Comparison of ENCODE assay signal across 8 cellular contexts in genomic region chr17:8375738-8376259, GRCh38. TPM values are rescaled to one million over a fixed set of nuclear protein-coding genes. Genes with fewer than 3 reads are reported as not detected.
DNase-seq lines count a peak whose midpoint lies in the region; ATAC-seq, FAIRE-seq and TF ChIP-seq lines count a peak whose summit lies in the region.

No MANE protein-coding gene starts in this region.

- POLR2A ChIA-PET in activated CD4-positive, alpha-beta T cell treated with anti-CD3 and anti-CD28 coated beads for 36 hours (lab: Charles Lee): interaction anchor here (0.6 to 1.7 kb wide), 4 partner anchors 49 to 543 kb away, joined by 3 to 6 read pairs (median 3); partner anchors contain the start of gene SLC25A35
- POLR2A ChIA-PET in endothelial cell of umbilical vein (lab: Charles Lee): interaction anchor here (1.0 to 2.9 kb wide), 6 partner anchors 15 to 128 kb away, joined by 3 to 21 read pairs (median 4); partner anchors contain the start of genes CTC1 and RANGRF
- POLR2A ChIA-PET in naive thymus-derived CD4-positive, alpha-beta T cell (lab: Charles Lee): interaction anchor here (0.6 to 1.6 kb wide), 6 partner anchors 18 to 1246 kb away, joined by 3 to 6 read pairs (median 3); no protein-coding TSS in a partner anchor

- peak overlapping the region; percentile 82 for H3K4me2 ChIP-seq in endothelial cell of umbilical vein (ENCODE audit: insufficient read depth, low read length)

- FAIRE-seq in endothelial cell of umbilical vein (lab: Jason Lieb, UNC): no peak

- ATAC-seq in activated CD4-positive, alpha-beta T cell treated with anti-CD3 and anti-CD28 coated beads for 36 hours: peak; percentile 2
- peak; percentile 32 for ATAC-seq in RWPE2 (ENCODE audit: low read depth)
- ATAC-seq in naive thymus-derived CD4-positive, alpha-beta T cell: no peak
- no peak for ATAC-seq in GM21447 (IDR thresholded peaks at IDR 0.05; ENCODE audit: unreplicated experiment)

- CTCF ChIA-PET in activated CD4-positive, alpha-beta T cell treated with anti-CD3 and anti-CD28 coated beads for 36 hours (lab: Charles Lee): interaction anchor here (0.7 to 2.0 kb wide), 11 partner anchors 22 to 366 kb away, joined by 3 to 5 read pairs (median 4); no protein-coding TSS in a partner anchor
- CTCF ChIA-PET in endothelial cell of umbilical vein (lab: Charles Lee): interaction anchor here (1.1 to 3.3 kb wide), 6 partner anchors 15 to 75 kb away, joined by 3 to 39 read pairs (median 12); no protein-coding TSS in a partner anchor
- CTCF ChIA-PET in naive thymus-derived CD4-positive, alpha-beta T cell (lab: Charles Lee): interaction anchor here (0.5 to 1.9 kb wide), 4 partner anchors 35 to 898 kb away, joined by 3 to 7 read pairs (median 3); no protein-coding TSS in a partner anchor

- H3K36me3 ChIP-seq in RWPE2 (ENCODE audit: low read depth): peaks cover 40% of the 10 kb centered on the region
- H3K36me3 ChIP-seq in endothelial cell of umbilical vein (ENCODE audit: control insufficient read depth in 2 of 2, extremely low read depth in 1 of 2, insufficient read depth in 2 of 2, low read length in 2 of 2): peaks cover 17 to 25% of the 10 kb centered on the region in 2 experiments
- H3K36me3 ChIP-seq in naive thymus-derived CD4-positive, alpha-beta T cell (ENCODE audit: control insufficient read depth in 2 of 3, insufficient read depth in 3 of 3, low read length in 3 of 3): peaks cover 22 to 44% (median 34%) of the 10 kb centered on the region in 3 experiments

- no peaks in the 10 kb centered on the region for H3K9me1 ChIP-seq in endothelial cell of umbilical vein (replicated peaks; ENCODE audit: control insufficient read depth, extremely low read depth, insufficient read depth, low read length)

- TF ChIP-seq POLR2A in endothelial cell of umbilical vein (IDR thresholded peaks at IDR 0.05; ENCODE audit: low read depth, low read length): no peak

- H4K20me1 ChIP-seq in endothelial cell of umbilical vein (replicated peaks; ENCODE audit: control insufficient read depth, extremely low read depth, insufficient read depth, low read length): no peaks in the 10 kb centered on the region

- intact Hi-C loops in activated CD4-positive, alpha-beta T cell treated with anti-CD3 and anti-CD28 coated beads for 36 hours (cut with DNase I, micrococcal nuclease): loop anchor here (1.0 to 10.0 kb wide), 6 partner anchors 81 to 443 kb away; partner anchors contain the start of genes CNTROB (in 1 of the 2), MYH10 (in 1 of the 2), PFAS (in 1 of the 2) and RANGRF (in 1 of the 2)
- intact Hi-C loops in endothelial cell of umbilical vein (cut with micrococcal nuclease): loop anchor here (1.0 kb wide), 3 partner anchors 15 to 65 kb away; partner anchors contain the start of gene ARHGEF15
- intact Hi-C loops in naive thymus-derived CD4-positive, alpha-beta T cell (cut with micrococcal nuclease): loop anchor here in 1 of 2 donors (1.0 kb wide), 1 partner anchor 128 kb away; no protein-coding TSS in a partner anchor

- BruUV-seq in endothelial cell of umbilical vein (replicated peaks; lab: Mats Ljungman, UMichigan): TSS peak; percentile 68

- no peaks in the 10 kb centered on the region for H3K9me3 Mint-ChIP-seq in activated CD4-positive, alpha-beta T cell treated with anti-CD3 and anti-CD28 coated beads for 36 hours (ENCODE audit: low read depth)
- no peaks in the 10 kb centered on the region for H3K9me3 Mint-ChIP-seq in naive thymus-derived CD4-positive, alpha-beta T cell

- H3K27ac ChIP-seq in RWPE2 (ENCODE audit: poor library complexity, severe bottlenecking) (peak overlapping the region; percentile 89), endothelial cell of umbilical vein (ENCODE audit: insufficient read depth, low read depth, low read length) (peak overlapping the region; percentile 75)
- peak overlapping the region; percentile 80 for H3K27ac ChIP-seq in naive thymus-derived CD4-positive, alpha-beta T cell (ENCODE audit: low read depth, low read length)

- TF ChIP-seq CTCF in RWPE2 (IDR thresholded peaks at IDR 0.05; ENCODE audit: poor library complexity, severe bottlenecking) (no peak), endothelial cell of umbilical vein (IDR thresholded peaks at IDR 0.05; ENCODE audit: extremely low read depth in 1 of 2, insufficient read depth in 1 of 2, low read depth in 1 of 2, low read length in 2 of 2) (no peak)

- H3K4me3 ChIP-seq in RWPE2 (ENCODE audit: severe bottlenecking): peak overlapping the region; percentile 44
- peak overlapping the region; percentile 45 to 71 (median 64) for H3K4me3 ChIP-seq in endothelial cell of umbilical vein (replicated peaks in 1 of 3; ENCODE audit: insufficient read depth in 1 of 3, low read depth in 1 of 3, low read length in 3 of 3)
- H3K4me3 ChIP-seq in naive thymus-derived CD4-positive, alpha-beta T cell (ENCODE audit: low read length): peak overlapping the region; percentile 87

- no peak for DNase-seq in activated CD4-positive, alpha-beta T cell treated with anti-CD3 and anti-CD28 coated beads for 36 hours
- DNase-seq in activated CD4-positive, alpha-beta T cell treated with anti-CD3 and anti-CD28 coated beads, Interleukin-2, amount 50 U/mL, for 1 hour: no peak
- DNase-seq in RWPE2 (ENCODE audit: low spot score): no peak
- no peak for DNase-seq in endothelial cell of umbilical vein (ENCODE audit: low read depth, low spot score)
- DNase-seq in naive thymus-derived CD4-positive, alpha-beta T cell: peak in 1 of 9 donors; percentile 20
- DNase-seq in GF-D8 (lab: John Stamatoyannopoulos, UW): no peak
- DNase-seq in putamen (ENCODE audit: low spot score): no peak

- H3K27me3 ChIP-seq in RWPE2 (ENCODE audit: insufficient read depth, poor library complexity, severe bottlenecking) (no peaks in the 10 kb centered on the region), endothelial cell of umbilical vein (ENCODE audit: control insufficient read depth in 2 of 2, insufficient read depth in 2 of 2, low read length in 2 of 2) (no peaks in the 10 kb centered on the region)
- H3K27me3 ChIP-seq in naive thymus-derived CD4-positive, alpha-beta T cell (ENCODE audit: control insufficient read depth in 2 of 2, insufficient read depth in 2 of 2, low read length in 2 of 2): no peaks in the 10 kb centered on the region

- peak overlapping the region; percentile 87 for H3K27ac Mint-ChIP-seq in activated CD4-positive, alpha-beta T cell treated with anti-CD3 and anti-CD28 coated beads for 36 hours
- H3K27ac Mint-ChIP-seq in naive thymus-derived CD4-positive, alpha-beta T cell: peak overlapping the region; percentile 62 to 94 (median 92)

- H3K36me3 Mint-ChIP-seq in activated CD4-positive, alpha-beta T cell treated with anti-CD3 and anti-CD28 coated beads for 36 hours (ENCODE audit: low read depth): peaks cover 52% of the 10 kb centered on the region
- H3K36me3 Mint-ChIP-seq in naive thymus-derived CD4-positive, alpha-beta T cell: peaks cover 0 to 30% (median 25%) of the 10 kb centered on the region in 5 donors

- peaks cover 25% of the 10 kb centered on the region for H3K79me2 ChIP-seq in endothelial cell of umbilical vein (ENCODE audit: control insufficient read depth, insufficient read depth, low read length)

- H3K4me1 ChIP-seq in RWPE2 (ENCODE audit: insufficient read depth, poor library complexity, severe bottlenecking) (peaks cover 4% of the 10 kb centered on the region), endothelial cell of umbilical vein (ENCODE audit: control insufficient read depth, extremely low read depth, insufficient read depth, low read length) (peaks cover 20% of the 10 kb centered on the region)
- peaks cover 21 to 25% of the 10 kb centered on the region in 2 donors for H3K4me1 ChIP-seq in naive thymus-derived CD4-positive, alpha-beta T cell (ENCODE audit: control insufficient read depth in 2 of 2, insufficient read depth in 2 of 2, low read length in 2 of 2)

- peak overlapping the region; percentile 81 for H3K4me3 Mint-ChIP-seq in activated CD4-positive, alpha-beta T cell treated with anti-CD3 and anti-CD28 coated beads for 36 hours
- H3K4me3 Mint-ChIP-seq in naive thymus-derived CD4-positive, alpha-beta T cell: peak overlapping the region; percentile 82 to 96 (median 90)

- H3K4me1 Mint-ChIP-seq in activated CD4-positive, alpha-beta T cell treated with anti-CD3 and anti-CD28 coated beads for 36 hours: peaks cover 48% of the 10 kb centered on the region
- H3K4me1 Mint-ChIP-seq in naive thymus-derived CD4-positive, alpha-beta T cell: peaks cover 27 to 54% (median 39%) of the 10 kb centered on the region in 7 donors

- H3K9me3 ChIP-seq in RWPE2 (ENCODE audit: severe bottlenecking): no peaks in the 10 kb centered on the region
- no peaks in the 10 kb centered on the region for H3K9me3 ChIP-seq in endothelial cell of umbilical vein (replicated peaks; ENCODE audit: control insufficient read depth, insufficient read depth, low read length)
- H3K9me3 ChIP-seq in naive thymus-derived CD4-positive, alpha-beta T cell (ENCODE audit: control insufficient read depth in 2 of 3, low read length in 3 of 3): no peaks in the 10 kb centered on the region

- H3K27me3 Mint-ChIP-seq in activated CD4-positive, alpha-beta T cell treated with anti-CD3 and anti-CD28 coated beads for 36 hours: no peaks in the 10 kb centered on the region
- H3K27me3 Mint-ChIP-seq in naive thymus-derived CD4-positive, alpha-beta T cell: no peaks in the 10 kb centered on the region

- dilution Hi-C loops in endothelial cell of umbilical vein (cut with MboI; ENCODE audit: extremely low pct_ligation_motif_present, low sequenced_read_pairs): no loop called here

- peak overlapping the region; percentile 78 for H3K9ac ChIP-seq in endothelial cell of umbilical vein (replicated peaks; ENCODE audit: extremely low read depth, insufficient read depth, low read length)

- H2AFZ ChIP-seq in endothelial cell of umbilical vein (ENCODE audit: low read depth, low read length): no peak overlapping the region

RNA-seq across cellular contexts. Expression of gene RPL26, which starts 7.2 kb away (rescaled TPM):
- total RNA-seq in activated CD4-positive, alpha-beta T cell treated with anti-CD3 and anti-CD28 coated beads for 36 hours: 1,000 to 10,000 TPM; 3,064 to 3,721 TPM
- total RNA-seq in endothelial cell of umbilical vein: 1,739 and 1,805 TPM in 2 replicates
- 1,647 and 2,229 TPM in 2 replicates for polyA plus RNA-seq in endothelial cell of umbilical vein
- polyA plus RNA-seq in endothelial cell of umbilical vein (2011; cell fraction: cytosol; rRNA removed): 4,690 and 4,845 TPM in 2 replicates
- polyA plus RNA-seq in endothelial cell of umbilical vein (2011; cell fraction: nucleus; rRNA removed): 903 and 1,219 TPM in 2 replicates
- 4,011 and 4,836 TPM in 2 replicates for polyA plus RNA-seq in endothelial cell of umbilical vein (2012)
- 754 and 865 TPM in 2 replicates for polyA minus RNA-seq in endothelial cell of umbilical vein
- polyA minus RNA-seq in endothelial cell of umbilical vein (2011; cell fraction: cytosol; rRNA and poly(A)+ RNA removed): 648 TPM
- polyA minus RNA-seq in endothelial cell of umbilical vein (2011; cell fraction: nucleus; rRNA and poly(A)+ RNA removed): 131 and 136 TPM in 2 replicates
- total RNA-seq in naive thymus-derived CD4-positive, alpha-beta T cell: 1,000 to 10,000 TPM; 2,029 to 3,298 (median 3,039) TPM
- 1,000 to 10,000 TPM; 1,965 to 2,128 TPM for polyA plus RNA-seq in naive thymus-derived CD4-positive, alpha-beta T cell

RNA-seq across cellular contexts. Expression of gene RNF222, which starts 21.8 kb away (rescaled TPM):
- total RNA-seq in activated CD4-positive, alpha-beta T cell treated with anti-CD3 and anti-CD28 coated beads for 36 hours: not detected
- total RNA-seq in endothelial cell of umbilical vein: not detected in 2 replicates
- not detected in 2 replicates for polyA plus RNA-seq in endothelial cell of umbilical vein
- polyA plus RNA-seq in endothelial cell of umbilical vein (2011; cell fraction: cytosol; rRNA removed): not detected in 2 replicates
- not detected in 2 replicates for polyA plus RNA-seq in endothelial cell of umbilical vein (2011; cell fraction: nucleus; rRNA removed)
- not detected in 2 replicates for polyA plus RNA-seq in endothelial cell of umbilical vein (2012)
- not detected in 2 replicates for polyA minus RNA-seq in endothelial cell of umbilical vein
- not detected for polyA minus RNA-seq in endothelial cell of umbilical vein (2011; cell fraction: cytosol; rRNA and poly(A)+ RNA removed)
- polyA minus RNA-seq in endothelial cell of umbilical vein (2011; cell fraction: nucleus; rRNA and poly(A)+ RNA removed): not detected in 2 replicates
- 1 to 10 TPM in 1 of 5 experiments, under 1 TPM in 3, not detected in 1; 0.13 to 1.7 (median 0.52) TPM for total RNA-seq in naive thymus-derived CD4-positive, alpha-beta T cell
- under 1 TPM; 0.16 to 0.35 TPM for polyA plus RNA-seq in naive thymus-derived CD4-positive, alpha-beta T cell

RNA-seq across cellular contexts. Expression of gene ODF4, which starts 36.2 kb away (rescaled TPM):
- not detected for total RNA-seq in activated CD4-positive, alpha-beta T cell treated with anti-CD3 and anti-CD28 coated beads for 36 hours
- not detected in 2 replicates for total RNA-seq in endothelial cell of umbilical vein
- polyA plus RNA-seq in endothelial cell of umbilical vein: not detected in 2 replicates
- not detected in 2 replicates for polyA plus RNA-seq in endothelial cell of umbilical vein (2011; cell fraction: cytosol; rRNA removed)
- not detected in 2 replicates for polyA plus RNA-seq in endothelial cell of umbilical vein (2011; cell fraction: nucleus; rRNA removed)
- not detected in 2 replicates for polyA plus RNA-seq in endothelial cell of umbilical vein (2012)
- not detected in 2 replicates for polyA minus RNA-seq in endothelial cell of umbilical vein
- polyA minus RNA-seq in endothelial cell of umbilical vein (2011; cell fraction: cytosol; rRNA and poly(A)+ RNA removed): not detected
- not detected in 2 replicates for polyA minus RNA-seq in endothelial cell of umbilical vein (2011; cell fraction: nucleus; rRNA and poly(A)+ RNA removed)
- not detected for total RNA-seq in naive thymus-derived CD4-positive, alpha-beta T cell
- polyA plus RNA-seq in naive thymus-derived CD4-positive, alpha-beta T cell: not detected

RNA-seq across cellular contexts. Expression of gene NDEL1, which starts 59.9 kb away (rescaled TPM):
- 10 to 100 TPM; 51.9 to 58.6 TPM for total RNA-seq in activated CD4-positive, alpha-beta T cell treated with anti-CD3 and anti-CD28 coated beads for 36 hours
- 60.0 and 65.7 TPM in 2 replicates for total RNA-seq in endothelial cell of umbilical vein
- polyA plus RNA-seq in endothelial cell of umbilical vein: 87.4 and 93.0 TPM in 2 replicates
- polyA plus RNA-seq in endothelial cell of umbilical vein (2011; cell fraction: cytosol; rRNA removed): 52.9 and 54.7 TPM in 2 replicates
- 106 and 118 TPM in 2 replicates for polyA plus RNA-seq in endothelial cell of umbilical vein (2011; cell fraction: nucleus; rRNA removed)
- 53.3 and 59.4 TPM in 2 replicates for polyA plus RNA-seq in endothelial cell of umbilical vein (2012)
- polyA minus RNA-seq in endothelial cell of umbilical vein: 59.7 and 66.7 TPM in 2 replicates
- polyA minus RNA-seq in endothelial cell of umbilical vein (2011; cell fraction: cytosol; rRNA and poly(A)+ RNA removed): 21.3 TPM
- 80.1 and 92.6 TPM in 2 replicates for polyA minus RNA-seq in endothelial cell of umbilical vein (2011; cell fraction: nucleus; rRNA and poly(A)+ RNA removed)
- total RNA-seq in naive thymus-derived CD4-positive, alpha-beta T cell: 100 to 1,000 TPM in 4 of 5 experiments, 10 to 100 TPM in 1; 72.6 to 274 (median 116) TPM
- polyA plus RNA-seq in naive thymus-derived CD4-positive, alpha-beta T cell: 10 to 100 TPM; 53.7 to 73.2 TPM

Comparison
In these comparisons a context has a peak if more than half of its experiments do, and no peak if none do; other contexts are left out.
1. ATAC-seq: peak in activated CD4-positive, alpha-beta T cell treated with anti-CD3 and anti-CD28 coated beads for 36 hours (single experiment) and RWPE2 (single experiment); none in naive thymus-derived CD4-positive, alpha-beta T cell (single experiment) and GM21447 (single experiment).
2. Peak in every context shown above with its lines, with median percentiles within 50 percentile points of each other: H3K27ac ChIP-seq and H3K4me3 ChIP-seq.